8 cellular contexts compared by ENCODE assay signal in genomic region chr5:149062371-149063016, GRCh38. TPM values are rescaled to one million over a fixed set of nuclear protein-coding genes. Genes with fewer than 3 reads are reported as not detected.
DNase-seq lines count a peak whose midpoint lies in the region; ATAC-seq lines count a peak whose summit lies in the region.

No MANE protein-coding gene starts in this region.

- ATAC-seq in sciatic nerve (peak; percentile 59), HG03442 (IDR thresholded peaks at IDR 0.05; ENCODE audit: unreplicated experiment) (no peak), HG03175 (IDR thresholded peaks at IDR 0.05; ENCODE audit: unreplicated experiment) (no peak)

- DNase-seq in GDM1 (lab: John Stamatoyannopoulos, UW) (peak; percentile 87), SW 1271 (lab: John Stamatoyannopoulos, UW) (peak; percentile 84 to 96), glomerular endothelial cell (ENCODE audit: extremely low read depth, low read depth, low spot score) (peak; percentile 83), sciatic nerve (ENCODE audit: low spot score) (no peak)
- no peak for DNase-seq in effector CD8-positive, alpha-beta T cell (lab: John Stamatoyannopoulos, UW)
- DNase-seq in activated CD4-positive, alpha-beta T cell treated with anti-CD3 and anti-CD28 coated beads for 48 hours = no peak

- intact Hi-C loops in sciatic nerve (cut with DNase I) = no loop called here

RNA-seq across cellular contexts. Expression of gene SH3TC2, which starts 0.4 kb away (rescaled TPM):
- total RNA-seq in glomerular endothelial cell (2.5 and 3.6 TPM in 2 replicates), sciatic nerve (59.1 TPM)

Comparison
In these comparisons a context has a peak if more than half of its experiments do, and no peak if none do; other contexts are left out.
1. DNase-seq: peak in GDM1 (single experiment), SW 1271 (2 of 2) and glomerular endothelial cell (single experiment); none in sciatic nerve (single experiment), effector CD8-positive, alpha-beta T cell (single experiment) and activated CD4-positive, alpha-beta T cell treated with anti-CD3 and anti-CD28 coated beads for 48 hours (single experiment).
2. RNA of gene SH3TC2, which starts 0.4 kb away (total RNA-seq): 59.1 TPM in sciatic nerve (single experiment); 2.5 to 3.6 TPM in glomerular endothelial cell; every median in the first group is over 10 times any median in the second.